ENCODE assay signal across 1 cellular context in genomic region chr14:68514611-68515194, GRCh38.
TF ChIP-seq lines count a peak whose summit lies in the region.

No MANE protein-coding gene starts in this region.

TF ChIP-seq in A549, 52 proteins besides CTCF, POLR2A, EP300 and RAD21 (continued from another document):
- TF ChIP-seq ZFP36 (IDR thresholded peaks at IDR 0.05; ENCODE audit: borderline replicate concordance, partially characterized antibody) (no peak), RCOR1 (IDR thresholded peaks at IDR 0.05; ENCODE audit: low read depth, low read length) (no peak), BHLHE40 (IDR thresholded peaks at IDR 0.05; ENCODE audit: low read depth, low read length) (no peak), TFCP2L1 (CRISPR knock-in tag; IDR thresholded peaks at IDR 0.05) (no peak), FOSL2 (IDR thresholded peaks at IDR 0.05) (no peak), FOSL2 (CRISPR knock-in tag; IDR thresholded peaks at IDR 0.05) (no peak)
